In the genomic region with DNA sequence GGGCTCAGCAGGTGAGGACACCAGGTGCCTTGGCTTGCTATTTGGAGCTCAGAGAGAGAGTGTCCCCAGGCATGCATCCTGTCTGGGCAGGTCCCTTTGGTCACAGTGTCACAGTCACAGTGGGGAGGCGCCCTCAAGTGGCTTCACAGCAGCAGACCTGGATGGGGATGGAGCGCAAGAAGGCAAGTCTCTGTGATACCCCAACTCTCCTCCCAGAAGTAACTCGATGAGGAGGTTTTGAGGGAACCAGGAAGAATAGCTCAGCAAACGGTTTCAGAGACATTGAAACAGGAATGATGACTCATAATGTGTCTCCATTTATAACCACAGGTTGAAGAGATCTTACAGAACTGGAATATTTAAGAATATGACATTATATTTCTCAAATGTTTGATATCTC, we compare ENCODE assay signal across 9 cellular contexts.
DNase-seq lines count a peak whose midpoint lies in the region; ATAC-seq and TF ChIP-seq lines count a peak whose summit lies in the region.
"Had no signal": no experiment of that assay in that cellular context is flagged by ENCODE, and none has a peak within 500 bp of the region (broad histone marks: within the 10 kb centered on the region; RNA-seq: fewer than 3 reads in every experiment).

No MANE protein-coding gene starts in this region.

- H3K27ac ChIP-seq in right cardiac atrium (ENCODE audit: low read length) = no peak overlapping the region

- 35% methylated on average over 4 of the region's 4 CpGs for WGBS in right cardiac atrium

- H3K4me3 Mint-ChIP-seq in activated T-helper 2 cell treated with anti-CD3 and anti-CD28 coated beads, Interferon-gamma antibody, Interleukin-2, Interleukin-4, amounts not matched to agents 10 μg/mL and 5 μg/mL and 100 μg/mL, durations not matched to agents 14 hours and 24 hours and 36 hours (ENCODE audit: low read depth) = no peak overlapping the region
- no peak overlapping the region for H3K4me3 Mint-ChIP-seq in stimulated activated memory B cell treated with anti-CD40 and anti-IgM and Interleukin-4, amounts not matched to agents 10 μg/mL and 1 μg/mL and 100 μg/mL, for 72 hours
- H3K4me3 Mint-ChIP-seq: B cell had no signal

- peaks cover 28% of the 10 kb centered on the region for H3K27me3 Mint-ChIP-seq in activated T-helper 2 cell treated with anti-CD3 and anti-CD28 coated beads, Interferon-gamma antibody, Interleukin-2, Interleukin-4, amounts not matched to agents 10 μg/mL and 5 μg/mL and 100 μg/mL, durations not matched to agents 14 hours and 24 hours and 36 hours (ENCODE audit: low read depth)
- peaks cover 43% of the 10 kb centered on the region for H3K27me3 Mint-ChIP-seq in stimulated activated memory B cell treated with anti-CD40 and anti-IgM and Interleukin-4, amounts not matched to agents 10 μg/mL and 1 μg/mL and 100 μg/mL, for 72 hours

- no peak overlapping the region for H3K4me3 ChIP-seq in right cardiac atrium (ENCODE audit: low read length)

- H3K27ac Mint-ChIP-seq in activated T-helper 2 cell treated with anti-CD3 and anti-CD28 coated beads, Interferon-gamma antibody, Interleukin-2, Interleukin-4, amounts not matched to agents 10 μg/mL and 5 μg/mL and 100 μg/mL, durations not matched to agents 14 hours and 24 hours and 36 hours = no peak overlapping the region
- no peak overlapping the region for H3K27ac Mint-ChIP-seq in stimulated activated memory B cell treated with anti-CD40 and anti-IgM and Interleukin-4, amounts not matched to agents 10 μg/mL and 1 μg/mL and 100 μg/mL, for 72 hours
- H3K27ac Mint-ChIP-seq: B cell had no signal

- no peak for TF ChIP-seq EP300 in Ishikawa (IDR thresholded peaks at IDR 0.05; ENCODE audit: borderline replicate concordance)

- ATAC-seq in GM21619 (IDR thresholded peaks at IDR 0.05; ENCODE audit: unreplicated experiment) (peak; percentile 95), right cardiac atrium (peak; percentile 68 to 81)
- peak; percentile 60 for ATAC-seq in stimulated activated memory B cell treated with anti-CD40 and anti-IgM and Interleukin-4, amounts not matched to agents 10 μg/mL and 1 μg/mL and 100 μg/mL, for 72 hours

- H3K4me1 ChIP-seq in right cardiac atrium (ENCODE audit: control insufficient read depth, insufficient read depth, low read length) = no peaks in the 10 kb centered on the region

- intact Hi-C loops in activated T-helper 2 cell treated with anti-CD3 and anti-CD28 coated beads, Interferon-gamma antibody, Interleukin-2, Interleukin-4, amounts not matched to agents 10 μg/mL and 5 μg/mL and 100 μg/mL, durations not matched to agents 14 hours and 24 hours and 36 hours (cut with micrococcal nuclease) = no loop called here
- intact Hi-C loops in right cardiac atrium (cut with DNase I) = no loop called here

- H3K9me3 ChIP-seq in right cardiac atrium (ENCODE audit: control insufficient read depth, low read length) = no peaks in the 10 kb centered on the region

- no peaks in the 10 kb centered on the region for H3K27me3 ChIP-seq in right cardiac atrium (ENCODE audit: control insufficient read depth, insufficient read depth)

- DNase-seq in NCI-H1105 treated with DMSO at 0.1 percent for 48 hours (lab: John Stamatoyannopoulos, UW) (peak; percentile 1), NCI-H1105 (lab: John Stamatoyannopoulos, UW) (no peak), right cardiac atrium (peak; percentile 25 to 70 (median 60)), NCI-H2081 (lab: John Stamatoyannopoulos, UW) (no peak)
- peak; percentile 25 for DNase-seq in activated T-helper 2 cell treated with anti-CD3 and anti-CD28 coated beads, Interferon-gamma antibody, Interleukin-2, Interleukin-4, amounts not matched to agents 10 μg/mL and 5 μg/mL and 100 μg/mL, durations not matched to agents 14 hours and 24 hours and 36 hours (ENCODE audit: low spot score)

- H3K36me3 Mint-ChIP-seq in activated T-helper 2 cell treated with anti-CD3 and anti-CD28 coated beads, Interferon-gamma antibody, Interleukin-2, Interleukin-4, amounts not matched to agents 10 μg/mL and 5 μg/mL and 100 μg/mL, durations not matched to agents 14 hours and 24 hours and 36 hours (ENCODE audit: low read depth) = no peaks in the 10 kb centered on the region
- no peaks in the 10 kb centered on the region for H3K36me3 Mint-ChIP-seq in stimulated activated memory B cell treated with anti-CD40 and anti-IgM and Interleukin-4, amounts not matched to agents 10 μg/mL and 1 μg/mL and 100 μg/mL, for 72 hours

- peaks cover 8% of the 10 kb centered on the region for H3K4me1 Mint-ChIP-seq in activated T-helper 2 cell treated with anti-CD3 and anti-CD28 coated beads, Interferon-gamma antibody, Interleukin-2, Interleukin-4, amounts not matched to agents 10 μg/mL and 5 μg/mL and 100 μg/mL, durations not matched to agents 14 hours and 24 hours and 36 hours (ENCODE audit: low read depth)
- H3K4me1 Mint-ChIP-seq in stimulated activated memory B cell treated with anti-CD40 and anti-IgM and Interleukin-4, amounts not matched to agents 10 μg/mL and 1 μg/mL and 100 μg/mL, for 72 hours = peaks cover 6% of the 10 kb centered on the region
- H3K4me1 Mint-ChIP-seq: B cell had no signal

- TF ChIP-seq RAD21 in Ishikawa (IDR thresholded peaks at IDR 0.05; ENCODE audit: low read depth) = peak; percentile 67

- H3K9me3 Mint-ChIP-seq in activated T-helper 2 cell treated with anti-CD3 and anti-CD28 coated beads, Interferon-gamma antibody, Interleukin-2, Interleukin-4, amounts not matched to agents 10 μg/mL and 5 μg/mL and 100 μg/mL, durations not matched to agents 14 hours and 24 hours and 36 hours = no peaks in the 10 kb centered on the region
- H3K9me3 Mint-ChIP-seq in stimulated activated memory B cell treated with anti-CD40 and anti-IgM and Interleukin-4, amounts not matched to agents 10 μg/mL and 1 μg/mL and 100 μg/mL, for 72 hours = no peaks in the 10 kb centered on the region

TF ChIP-seq in Ishikawa, 13 proteins besides CTCF, POLR2A, EP300 and RAD21:
- TF ChIP-seq NFIC (IDR thresholded peaks at IDR 0.05) = no peak
- no peak for TF ChIP-seq CREB1 (IDR thresholded peaks at IDR 0.05; ENCODE audit: low read depth)
- TF ChIP-seq YY1 (IDR thresholded peaks at IDR 0.05; ENCODE audit: low read depth) = no peak
- TF ChIP-seq, protein P1, sequence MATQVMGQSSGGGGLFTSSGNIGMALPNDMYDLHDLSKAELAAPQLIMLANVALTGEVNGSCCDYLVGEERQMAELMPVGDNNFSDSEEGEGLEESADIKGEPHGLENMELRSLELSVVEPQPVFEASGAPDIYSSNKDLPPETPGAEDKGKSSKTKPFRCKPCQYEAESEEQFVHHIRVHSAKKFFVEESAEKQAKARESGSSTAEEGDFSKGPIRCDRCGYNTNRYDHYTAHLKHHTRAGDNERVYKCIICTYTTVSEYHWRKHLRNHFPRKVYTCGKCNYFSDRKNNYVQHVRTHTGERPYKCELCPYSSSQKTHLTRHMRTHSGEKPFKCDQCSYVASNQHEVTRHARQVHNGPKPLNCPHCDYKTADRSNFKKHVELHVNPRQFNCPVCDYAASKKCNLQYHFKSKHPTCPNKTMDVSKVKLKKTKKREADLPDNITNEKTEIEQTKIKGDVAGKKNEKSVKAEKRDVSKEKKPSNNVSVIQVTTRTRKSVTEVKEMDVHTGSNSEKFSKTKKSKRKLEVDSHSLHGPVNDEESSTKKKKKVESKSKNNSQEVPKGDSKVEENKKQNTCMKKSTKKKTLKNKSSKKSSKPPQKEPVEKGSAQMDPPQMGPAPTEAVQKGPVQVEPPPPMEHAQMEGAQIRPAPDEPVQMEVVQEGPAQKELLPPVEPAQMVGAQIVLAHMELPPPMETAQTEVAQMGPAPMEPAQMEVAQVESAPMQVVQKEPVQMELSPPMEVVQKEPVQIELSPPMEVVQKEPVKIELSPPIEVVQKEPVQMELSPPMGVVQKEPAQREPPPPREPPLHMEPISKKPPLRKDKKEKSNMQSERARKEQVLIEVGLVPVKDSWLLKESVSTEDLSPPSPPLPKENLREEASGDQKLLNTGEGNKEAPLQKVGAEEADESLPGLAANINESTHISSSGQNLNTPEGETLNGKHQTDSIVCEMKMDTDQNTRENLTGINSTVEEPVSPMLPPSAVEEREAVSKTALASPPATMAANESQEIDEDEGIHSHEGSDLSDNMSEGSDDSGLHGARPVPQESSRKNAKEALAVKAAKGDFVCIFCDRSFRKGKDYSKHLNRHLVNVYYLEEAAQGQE (IDR thresholded peaks at IDR 0.05; ENCODE audit: low read depth) = no peak
- TF ChIP-seq TAF1 (IDR thresholded peaks at IDR 0.05; ENCODE audit: low read depth) = no peak
- TF ChIP-seq CEBPB (IDR thresholded peaks at IDR 0.05) = no peak
- TF ChIP-seq FOXM1 (IDR thresholded peaks at IDR 0.05; ENCODE audit: borderline replicate concordance, low read depth) = no peak
- TF ChIP-seq, protein P2, sequence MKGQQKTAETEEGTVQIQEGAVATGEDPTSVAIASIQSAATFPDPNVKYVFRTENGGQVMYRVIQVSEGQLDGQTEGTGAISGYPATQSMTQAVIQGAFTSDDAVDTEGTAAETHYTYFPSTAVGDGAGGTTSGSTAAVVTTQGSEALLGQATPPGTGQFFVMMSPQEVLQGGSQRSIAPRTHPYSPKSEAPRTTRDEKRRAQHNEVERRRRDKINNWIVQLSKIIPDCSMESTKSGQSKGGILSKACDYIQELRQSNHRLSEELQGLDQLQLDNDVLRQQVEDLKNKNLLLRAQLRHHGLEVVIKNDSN (IDR thresholded peaks at IDR 0.05) = no peak
- no peak for TF ChIP-seq ZBTB7A (IDR thresholded peaks at IDR 0.05; ENCODE audit: low read depth)
- TF ChIP-seq, protein P3, sequence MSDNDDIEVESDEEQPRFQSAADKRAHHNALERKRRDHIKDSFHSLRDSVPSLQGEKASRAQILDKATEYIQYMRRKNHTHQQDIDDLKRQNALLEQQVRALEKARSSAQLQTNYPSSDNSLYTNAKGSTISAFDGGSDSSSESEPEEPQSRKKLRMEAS (IDR thresholded peaks at IDR 0.05) = no peak
- TF ChIP-seq EGR1 (IDR thresholded peaks at IDR 0.05) = no peak
- TF ChIP-seq TEAD4 (IDR thresholded peaks at IDR 0.05) = no peak
- no peak for TF ChIP-seq TCF12 (IDR thresholded peaks at IDR 0.05; ENCODE audit: low read depth)
TF ChIP-seq in Ishikawa: peak in this region for 0.

Comparison
In these comparisons a context has a peak if more than half of its experiments do, and no peak if none do; other contexts are left out.
1. DNase-seq: peak in NCI-H1105 treated with DMSO at 0.1 percent for 48 hours (single experiment), activated T-helper 2 cell treated with anti-CD3 and anti-CD28 coated beads, Interferon-gamma antibody, Interleukin-2, Interleukin-4, amounts not matched to agents 10 μg/mL and 5 μg/mL and 100 μg/mL, durations not matched to agents 14 hours and 24 hours and 36 hours (single experiment) and right cardiac atrium (3 of 3); none in NCI-H1105 (single experiment) and NCI-H2081 (0 of 2).
2. Peak in every context shown above with its lines, with median percentiles within 50 percentile points of each other: ATAC-seq.